1 cellular context compared by ENCODE assay signal in the genomic region with DNA sequence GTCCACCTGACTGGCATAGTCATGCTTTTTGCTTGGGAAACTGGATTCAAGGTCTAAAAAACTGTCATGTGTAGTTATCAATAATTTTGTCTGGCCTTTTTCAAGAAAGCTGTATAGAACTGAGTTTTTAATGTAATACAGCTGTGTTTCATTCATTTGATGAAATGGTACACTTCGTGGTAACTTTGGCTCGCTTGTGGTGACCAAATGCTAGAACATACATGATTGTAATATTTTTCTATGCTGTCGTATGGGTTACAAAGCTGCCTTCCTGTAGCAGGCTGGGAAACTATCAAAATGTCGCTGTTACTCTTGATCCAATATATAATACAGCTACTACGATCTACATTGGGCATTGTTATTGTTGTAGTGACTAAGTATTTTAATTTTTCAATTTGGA.
TF ChIP-seq lines count a peak whose summit lies in the region.

No MANE protein-coding gene starts in this region.

TF ChIP-seq in A549, 52 proteins besides CTCF, POLR2A, EP300 and RAD21:
- TF ChIP-seq RARB (CRISPR knock-in tag; IDR thresholded peaks at IDR 0.05), result no peak
- TF ChIP-seq HOXA7 (CRISPR knock-in tag; IDR thresholded peaks at IDR 0.05), result no peak
- no peak for TF ChIP-seq ZNF302 (CRISPR knock-in tag; IDR thresholded peaks at IDR 0.05)
- TF ChIP-seq, protein P1, sequence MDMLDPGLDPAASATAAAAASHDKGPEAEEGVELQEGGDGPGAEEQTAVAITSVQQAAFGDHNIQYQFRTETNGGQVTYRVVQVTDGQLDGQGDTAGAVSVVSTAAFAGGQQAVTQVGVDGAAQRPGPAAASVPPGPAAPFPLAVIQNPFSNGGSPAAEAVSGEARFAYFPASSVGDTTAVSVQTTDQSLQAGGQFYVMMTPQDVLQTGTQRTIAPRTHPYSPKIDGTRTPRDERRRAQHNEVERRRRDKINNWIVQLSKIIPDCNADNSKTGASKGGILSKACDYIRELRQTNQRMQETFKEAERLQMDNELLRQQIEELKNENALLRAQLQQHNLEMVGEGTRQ (IDR thresholded peaks at IDR 0.05), result no peak
- no peak for TF ChIP-seq JUN (IDR thresholded peaks at IDR 0.05)
- TF ChIP-seq, protein P2, sequence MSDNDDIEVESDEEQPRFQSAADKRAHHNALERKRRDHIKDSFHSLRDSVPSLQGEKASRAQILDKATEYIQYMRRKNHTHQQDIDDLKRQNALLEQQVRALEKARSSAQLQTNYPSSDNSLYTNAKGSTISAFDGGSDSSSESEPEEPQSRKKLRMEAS (IDR thresholded peaks at IDR 0.05), result no peak
- no peak for TF ChIP-seq HEYL (CRISPR knock-in tag; IDR thresholded peaks at IDR 0.05)
- no peak for TF ChIP-seq RFX5 (IDR thresholded peaks at IDR 0.05)
- TF ChIP-seq, protein P3, sequence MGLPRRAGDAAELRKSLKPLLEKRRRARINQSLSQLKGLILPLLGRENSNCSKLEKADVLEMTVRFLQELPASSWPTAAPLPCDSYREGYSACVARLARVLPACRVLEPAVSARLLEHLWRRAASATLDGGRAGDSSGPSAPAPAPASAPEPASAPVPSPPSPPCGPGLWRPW (IDR thresholded peaks at IDR 0.05), result no peak
- TF ChIP-seq KDM5A (IDR thresholded peaks at IDR 0.05), result no peak
- TF ChIP-seq TFCP2L1 (CRISPR knock-in tag; IDR thresholded peaks at IDR 0.05), result no peak
- TF ChIP-seq, protein P4, sequence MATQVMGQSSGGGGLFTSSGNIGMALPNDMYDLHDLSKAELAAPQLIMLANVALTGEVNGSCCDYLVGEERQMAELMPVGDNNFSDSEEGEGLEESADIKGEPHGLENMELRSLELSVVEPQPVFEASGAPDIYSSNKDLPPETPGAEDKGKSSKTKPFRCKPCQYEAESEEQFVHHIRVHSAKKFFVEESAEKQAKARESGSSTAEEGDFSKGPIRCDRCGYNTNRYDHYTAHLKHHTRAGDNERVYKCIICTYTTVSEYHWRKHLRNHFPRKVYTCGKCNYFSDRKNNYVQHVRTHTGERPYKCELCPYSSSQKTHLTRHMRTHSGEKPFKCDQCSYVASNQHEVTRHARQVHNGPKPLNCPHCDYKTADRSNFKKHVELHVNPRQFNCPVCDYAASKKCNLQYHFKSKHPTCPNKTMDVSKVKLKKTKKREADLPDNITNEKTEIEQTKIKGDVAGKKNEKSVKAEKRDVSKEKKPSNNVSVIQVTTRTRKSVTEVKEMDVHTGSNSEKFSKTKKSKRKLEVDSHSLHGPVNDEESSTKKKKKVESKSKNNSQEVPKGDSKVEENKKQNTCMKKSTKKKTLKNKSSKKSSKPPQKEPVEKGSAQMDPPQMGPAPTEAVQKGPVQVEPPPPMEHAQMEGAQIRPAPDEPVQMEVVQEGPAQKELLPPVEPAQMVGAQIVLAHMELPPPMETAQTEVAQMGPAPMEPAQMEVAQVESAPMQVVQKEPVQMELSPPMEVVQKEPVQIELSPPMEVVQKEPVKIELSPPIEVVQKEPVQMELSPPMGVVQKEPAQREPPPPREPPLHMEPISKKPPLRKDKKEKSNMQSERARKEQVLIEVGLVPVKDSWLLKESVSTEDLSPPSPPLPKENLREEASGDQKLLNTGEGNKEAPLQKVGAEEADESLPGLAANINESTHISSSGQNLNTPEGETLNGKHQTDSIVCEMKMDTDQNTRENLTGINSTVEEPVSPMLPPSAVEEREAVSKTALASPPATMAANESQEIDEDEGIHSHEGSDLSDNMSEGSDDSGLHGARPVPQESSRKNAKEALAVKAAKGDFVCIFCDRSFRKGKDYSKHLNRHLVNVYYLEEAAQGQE (IDR thresholded peaks at IDR 0.05), result no peak
- no peak for TF ChIP-seq CHD4 (IDR thresholded peaks at IDR 0.05; ENCODE audit: borderline replicate concordance)
- no peak for TF ChIP-seq HOXB5 (CRISPR knock-in tag; IDR thresholded peaks at IDR 0.05)
- no peak for TF ChIP-seq ZSCAN20 (CRISPR knock-in tag; IDR thresholded peaks at IDR 0.05)
- TF ChIP-seq MAZ (IDR thresholded peaks at IDR 0.05; ENCODE audit: borderline replicate concordance, low read depth, low read length), result no peak
- no peak for TF ChIP-seq JUNB (IDR thresholded peaks at IDR 0.05)
- no peak for TF ChIP-seq CHD2 (IDR thresholded peaks at IDR 0.05; ENCODE audit: low read length, partially characterized antibody)
